12 cellular contexts compared by ENCODE assay signal in genomic region chr4:143389543-143390195, GRCh38. TPM values are rescaled to one million over a fixed set of nuclear protein-coding genes. Genes with fewer than 3 reads are reported as not detected.
DNase-seq lines count a peak whose midpoint lies in the region; ATAC-seq, FAIRE-seq and TF ChIP-seq lines count a peak whose summit lies in the region.
"Had no signal": no experiment of that assay in that cellular context is flagged by ENCODE, and none has a peak within 500 bp of the region (broad histone marks: within the 10 kb centered on the region; RNA-seq: fewer than 3 reads in every experiment).

No MANE protein-coding gene starts in this region.

- peaks cover 17% of the 10 kb centered on the region for H3K79me2 ChIP-seq in keratinocyte (ENCODE audit: control insufficient read depth, insufficient read depth, low read length)

- no peak for FAIRE-seq in keratinocyte (lab: Jason Lieb, UNC)

- peak overlapping the region; percentile 68; the same call in 1 of the 2 replicates for H3K56ac ChIP-seq in IMR-90 (ENCODE audit: extremely low read depth, insufficient read depth, low read length)

- POLR2A ChIA-PET in IMR-90 (lab: Charles Lee; ENCODE audit: unreplicated experiment): no interaction called here

- TF ChIP-seq POLR2A in IMR-90 (IDR thresholded peaks at IDR 0.05; ENCODE audit: low read depth, low read length) (no peak), breast epithelium (IDR thresholded peaks at IDR 0.05) (no peak)

- dilution Hi-C loops in IMR-90 (cut with HindIII; ENCODE audit: low sequenced_read_pairs, unreplicated experiment): no loop called here
- dilution Hi-C loops in keratinocyte (cut with MboI; ENCODE audit: extremely low pct_ligation_motif_present, low sequenced_read_pairs): no loop called here

- BruUV-seq in IMR-90 (replicated peaks; lab: Mats Ljungman, UMichigan): no TSS peak

- 0 out of 2 replicates have a peak overlapping the region, but pooled peaks have one; percentile 83 for H2BK20ac ChIP-seq in IMR-90 (ENCODE audit: low read depth, low read length)

- H4K20me1 ChIP-seq in IMR-90 (ENCODE audit: insufficient read depth, low read length) (no peaks in the 10 kb centered on the region), keratinocyte (ENCODE audit: control insufficient read depth, extremely low read depth, insufficient read depth, low read length) (no peaks in the 10 kb centered on the region)

- peaks cover 33 to 56% of the 10 kb centered on the region in 2 experiments for H3K79me1 ChIP-seq in IMR-90 (ENCODE audit: low read depth in 1 of 2, low read length in 2 of 2)

- H3K4me2 ChIP-seq in IMR-90 (ENCODE audit: low read depth, low read length) (peak overlapping the region; percentile 88), keratinocyte (ENCODE audit: control insufficient read depth, extremely low read depth, insufficient read depth, low read depth, low read length) (no peak overlapping the region)

- H3K27me3 ChIP-seq in IMR-90 (ENCODE audit: control insufficient read depth, insufficient read depth, low read length) (no peaks in the 10 kb centered on the region), breast epithelium (no peaks in the 10 kb centered on the region), keratinocyte (ENCODE audit: control insufficient read depth, extremely low read depth, insufficient read depth, low read length) (no peaks in the 10 kb centered on the region)

- H3K18ac ChIP-seq in IMR-90 (ENCODE audit: low read depth, low read length): peak overlapping the region; percentile 87; the same call in 1 of the 2 replicates

- TF ChIP-seq CTCF in IMR-90 (conservative IDR thresholded peaks at IDR 0.05; ENCODE audit: low read depth, low read length) (no peak), breast epithelium (IDR thresholded peaks at IDR 0.05) (no peak), keratinocyte (optimal IDR thresholded peaks at IDR 0.05 in 1 of 3, IDR thresholded peaks at IDR 0.05 in 1 of 3, conservative IDR thresholded peaks at IDR 0.05 in 1 of 3; ENCODE audit: extremely low read depth in 1 of 3, insufficient read depth in 2 of 3, low read length in 3 of 3) (no peak)

- H3K14ac ChIP-seq in IMR-90 (replicated peaks; ENCODE audit: low read depth, low read length): peak overlapping the region; percentile 58; the same call in 1 of the 2 replicates

- ATAC-seq in IMR-90 (ENCODE audit: low read depth): peak; percentile 67
- ATAC-seq in HG03139 (IDR thresholded peaks at IDR 0.05; ENCODE audit: unreplicated experiment): no peak
- no peak for ATAC-seq in GM21723 (IDR thresholded peaks at IDR 0.05; ENCODE audit: unreplicated experiment)
- ATAC-seq: activated CD8-positive, alpha-beta T cell treated with anti-CD3 and anti-CD28 coated beads for 36 hours had no signal

- peak overlapping the region in 1 of 2 experiments; percentile 60; a peak in 1 of 4 replicates for H4K8ac ChIP-seq in IMR-90 (ENCODE audit: low read depth in 2 of 2, low read length in 2 of 2)

- peak overlapping the region; percentile 89 for H2BK120ac ChIP-seq in IMR-90 (ENCODE audit: low read depth, low read length)

- in situ Hi-C loops in IMR-90 (cut with MboI; ENCODE audit: low sequenced_read_pairs): no loop called here

- intact Hi-C loops in IMR-90 (cut with micrococcal nuclease): no loop called here
- intact Hi-C loops in breast epithelium (cut with DNase I; ENCODE audit: low total_unique reads): no loop called here

- H4K5ac ChIP-seq in IMR-90 (ENCODE audit: low read depth, low read length): no peak overlapping the region; the same call in 1 of the 2 replicates

- no peak overlapping the region for H3K4me3 ChIP-seq in IMR-90 (ENCODE audit: insufficient read depth, low read depth, low read length)
- no peak overlapping the region for H3K4me3 ChIP-seq in breast epithelium
- no peak overlapping the region for H3K4me3 ChIP-seq in keratinocyte (ENCODE audit: control insufficient read depth in 2 of 3, extremely low read depth in 1 of 3, insufficient read depth in 2 of 3, low read depth in 1 of 3, low read length in 3 of 3)

- no peak overlapping the region for H2AK9ac ChIP-seq in IMR-90 (replicated peaks; ENCODE audit: low read depth, low read length, poor library complexity)

- H2BK5ac ChIP-seq in IMR-90 (ENCODE audit: low read depth, low read length, poor library complexity, severe bottlenecking): peak overlapping the region; percentile 79

- no peak overlapping the region for H4K91ac ChIP-seq in IMR-90 (ENCODE audit: insufficient read depth, low read depth, low read length)

- H3K23ac ChIP-seq in IMR-90 (ENCODE audit: low read depth, low read length): no peak overlapping the region

- CTCF ChIA-PET in IMR-90 (lab: Yijun Ruan, JAX): interaction anchor here (0.6 kb wide), 1 partner anchor 311 kb away, joined by 3 read pairs; no protein-coding TSS in a partner anchor

- no peaks in the 10 kb centered on the region for H3K9me3 ChIP-seq in IMR-90 (ENCODE audit: control insufficient read depth, insufficient read depth, low read length)
- no peaks in the 10 kb centered on the region for H3K9me3 ChIP-seq in breast epithelium
- no peaks in the 10 kb centered on the region for H3K9me3 ChIP-seq in keratinocyte (ENCODE audit: control insufficient read depth, low read depth, low read length)

- peak overlapping the region; percentile 78 for H3K4ac ChIP-seq in IMR-90 (ENCODE audit: low read depth, low read length)

- H3K27ac ChIP-seq in IMR-90 (ENCODE audit: insufficient read depth, low read length): peak overlapping the region; percentile 73; the same call in 1 of the 2 replicates
- H3K27ac ChIP-seq in breast epithelium: peak overlapping the region; percentile 25 to 64
- H3K27ac ChIP-seq in keratinocyte (ENCODE audit: control insufficient read depth, insufficient read depth, low read length): peak overlapping the region; percentile 16
- peak overlapping the region; percentile 32 for H3K27ac ChIP-seq in substantia nigra (ENCODE audit: low read depth, low read length, poor library complexity, severe bottlenecking)

- no peak for TF ChIP-seq RAD21 in IMR-90 (IDR thresholded peaks at IDR 0.05; ENCODE audit: low read length)

- H3K36me3 ChIP-seq in IMR-90 (ENCODE audit: control insufficient read depth, insufficient read depth, low read length) (no peaks in the 10 kb centered on the region), breast epithelium (no peaks in the 10 kb centered on the region), keratinocyte (ENCODE audit: control insufficient read depth in 2 of 2, extremely low read depth in 1 of 2, insufficient read depth in 2 of 2, low read length in 2 of 2) (no peaks in the 10 kb centered on the region)

- no CpG with 5 or more reads among the region's 1 CpG for WGBS in IMR-90 (ENCODE audit: extremely low coverage in 2 of 2, insufficient read length in 1 of 2), 2 experiments

- H2AFZ ChIP-seq in IMR-90 (replicated peaks; ENCODE audit: low read length, poor library complexity): no peak overlapping the region
- no peak overlapping the region for H2AFZ ChIP-seq in keratinocyte (ENCODE audit: control insufficient read depth, low read length)

- peak overlapping the region; percentile 75; the same call in 1 of the 2 replicates for H2AK5ac ChIP-seq in IMR-90 (ENCODE audit: low read depth, low read length)

- DNase-seq in IMR-90 (peak; percentile 73), breast epithelium (ENCODE audit: low spot score in 2 of 2) (no peak), keratinocyte (ENCODE audit: low read depth, low spot score) (no peak), substantia nigra (lab: John Stamatoyannopoulos, UW) (no peak), AG08396 (ENCODE audit: low spot score) (no peak)
- no peak for DNase-seq in stimulated activated naive CD4-positive, alpha-beta T cell (lab: John Stamatoyannopoulos, UW)
- DNase-seq: activated CD8-positive, alpha-beta T cell treated with anti-CD3 and anti-CD28 coated beads for 36 hours; activated naive CD4-positive, alpha-beta T cell treated with anti-CD3 and anti-CD28 coated beads, Interleukin-2, amount 10 ng/mL, durations not matched to agents 7 days and 5 days; NCI-H1092; NCI-H82 had no signal

- H3K9ac ChIP-seq in IMR-90 (ENCODE audit: low read depth, low read length) (peak overlapping the region; percentile 49), keratinocyte (ENCODE audit: control insufficient read depth, extremely low read depth, insufficient read depth, low read length) (no peak overlapping the region)

- peaks cover 7% of the 10 kb centered on the region; the same call in 1 of the 2 replicates for H3K9me1 ChIP-seq in IMR-90 (ENCODE audit: insufficient read depth, low read length)
- H3K9me1 ChIP-seq in keratinocyte (ENCODE audit: control insufficient read depth, extremely low read depth, insufficient read depth, low read length): no peaks in the 10 kb centered on the region

- peak overlapping the region; percentile 84; the same call in 1 of the 3 replicates for H2BK15ac ChIP-seq in IMR-90 (ENCODE audit: low read depth, low read length)

- peaks cover 18% of the 10 kb centered on the region for H3K4me1 ChIP-seq in IMR-90 (ENCODE audit: control insufficient read depth, insufficient read depth, low read length)
- H3K4me1 ChIP-seq in breast epithelium: peaks cover 5 to 9% of the 10 kb centered on the region in 2 donors
- peaks cover 10% of the 10 kb centered on the region for H3K4me1 ChIP-seq in keratinocyte (ENCODE audit: control insufficient read depth, extremely low read depth, insufficient read depth, low read length)

TF ChIP-seq in IMR-90, 13 proteins besides CTCF, POLR2A, EP300 and RAD21 (continues in another document):
- TF ChIP-seq CEBPB (IDR thresholded peaks at IDR 0.05; ENCODE audit: low read depth, low read length) (peak; percentile 66; the same call in 1 of the 2 replicates), RCOR1 (IDR thresholded peaks at IDR 0.05; ENCODE audit: insufficient replicate concordance, low read length) (no peak), CHD1 (IDR thresholded peaks at IDR 0.05; ENCODE audit: low read depth, low read length) (no peak)

RNA-seq across cellular contexts. Expression of gene GAB1, which starts 53.0 kb away (rescaled TPM):
- total RNA-seq in IMR-90 (2012; rRNA removed) (8.9 and 12.0 TPM in 2 replicates), breast epithelium (10 to 100 TPM; 24.8 to 67.5 (median 38.7) TPM)
- polyA plus RNA-seq in IMR-90 (2012; rRNA removed) (2.8 and 3.4 TPM in 2 replicates), keratinocyte (10.0 to 11.0 TPM (median 10.1 TPM) in 3 replicates)
- polyA plus RNA-seq in IMR-90 (2012; cell fraction: cytosol; rRNA removed): 1.5 and 1.9 TPM in 2 replicates
- polyA plus RNA-seq in IMR-90 (2012; cell fraction: nucleus; rRNA removed; ENCODE audit: low replicate concordance): 1.5 and 12.0 TPM in 2 replicates
- polyA plus RNA-seq in keratinocyte (2011; ENCODE audit: low read depth): 25.5 TPM
- polyA plus RNA-seq in keratinocyte (2011; cell fraction: cytosol; rRNA removed): 4.4 and 9.5 TPM in 2 replicates
- polyA plus RNA-seq in keratinocyte (2011; cell fraction: nucleus; rRNA removed): 17.9 and 22.6 TPM in 2 replicates
- polyA plus RNA-seq in keratinocyte (2012; ENCODE audit: low replicate concordance): 5.8 and 13.5 TPM in 2 replicates
- 8.4 to 28.2 TPM (median 17.5 TPM) in 3 replicates for polyA minus RNA-seq in keratinocyte
- polyA minus RNA-seq in keratinocyte (2011; cell fraction: cytosol; rRNA and poly(A)+ RNA removed): 9.4 TPM
- 21.0 and 38.9 TPM in 2 replicates for polyA minus RNA-seq in keratinocyte (2011; cell fraction: nucleus; rRNA and poly(A)+ RNA removed)

Comparison
In these comparisons a context has a peak if more than half of its experiments do, and no peak if none do; other contexts are left out.
1. H3K27ac ChIP-seq: peak in every context shown above with its lines; median percentile 73 in IMR-90; 44 in breast epithelium; 32 in substantia nigra; 16 in keratinocyte.